ENCODE assay signal across 1 cellular context in genomic region chr18:12283256-12283655, GRCh38.
TF ChIP-seq lines count a peak whose summit lies in the region.

No MANE protein-coding gene starts in this region.

TF ChIP-seq in K562, 482 proteins besides CTCF, POLR2A, EP300 and RAD21 (continued from another document):
- TF ChIP-seq SMC3 (conservative IDR thresholded peaks at IDR 0.05; ENCODE audit: insufficient read depth, low read depth, low read length): peak; percentile 53
- 0 out of 2 replicates have a peak, but pooled peaks have one; percentile 16 for TF ChIP-seq HDAC2 (IDR thresholded peaks at IDR 0.05)
- peak; percentile 33; the same call in 1 of the 2 replicates for TF ChIP-seq TFAP4 (CRISPR knock-in tag; IDR thresholded peaks at IDR 0.05; ENCODE audit: borderline replicate concordance)
- TF ChIP-seq STAT6 (CRISPR knock-in tag; IDR thresholded peaks at IDR 0.05): no peak
- no peak for TF ChIP-seq SP1 (CRISPR knock-in tag; IDR thresholded peaks at IDR 0.05)
- TF ChIP-seq FOSL1 (tag; conservative IDR thresholded peaks at IDR 0.05): peak; percentile 25; the same call in 1 of the 2 replicates
- TF ChIP-seq FOXK2 (conservative IDR thresholded peaks at IDR 0.05 in 1 of 2, IDR thresholded peaks at IDR 0.05 in 1 of 2; ENCODE audit: low read depth in 2 of 2): no peak
- peak; percentile 46; the same call in 1 of the 2 replicates for TF ChIP-seq RB1 (IDR thresholded peaks at IDR 0.05; ENCODE audit: low read depth)
- TF ChIP-seq ELK1 (CRISPR knock-in tag; IDR thresholded peaks at IDR 0.05): no peak
- no peak for TF ChIP-seq ZFP36 (IDR thresholded peaks at IDR 0.05; ENCODE audit: low read depth, low read length, partially characterized antibody)
- 0 out of 4 replicates have a peak, but pooled peaks of 1 of the 2 experiments have one; percentile 9 for TF ChIP-seq RCOR1 (IDR thresholded peaks at IDR 0.05; ENCODE audit: borderline replicate concordance in 1 of 2, low read depth in 2 of 2, low read length in 2 of 2)
- 0 out of 2 replicates have a peak, but pooled peaks have one; percentile 29 for TF ChIP-seq ZNF384 (IDR thresholded peaks at IDR 0.05; ENCODE audit: low read depth, low read length)
- no peak for TF ChIP-seq HDGF (IDR thresholded peaks at IDR 0.05)
- TF ChIP-seq MBD2 (IDR thresholded peaks at IDR 0.05; ENCODE audit: borderline replicate concordance, low read depth): no peak
- TF ChIP-seq STAG1 (CRISPR knock-in tag; IDR thresholded peaks at IDR 0.05; ENCODE audit: borderline replicate concordance): peak; percentile 36; the same call in 1 of the 2 replicates
- TF ChIP-seq SRF (CRISPR knock-in tag; IDR thresholded peaks at IDR 0.05): peak in 1 of 2 experiments; percentile 94; a peak in 1 of 4 replicates
- TF ChIP-seq DEAF1 (CRISPR knock-in tag; IDR thresholded peaks at IDR 0.05): peak; percentile 68
- peak; percentile 67 for TF ChIP-seq BCOR (IDR thresholded peaks at IDR 0.05)
- TF ChIP-seq ZNF431 (CRISPR knock-in tag; IDR thresholded peaks at IDR 0.05): no peak
- 0 out of 2 replicates have a peak, but pooled peaks have one; percentile 8 for TF ChIP-seq ETV1 (tag; conservative IDR thresholded peaks at IDR 0.05; ENCODE audit: low read depth)
- 0 out of 2 replicates have a peak, but pooled peaks have one; percentile 30 for TF ChIP-seq ZNF263 (CRISPR knock-in tag; IDR thresholded peaks at IDR 0.05; ENCODE audit: borderline replicate concordance)
- TF ChIP-seq SRSF7 (optimal IDR thresholded peaks at IDR 0.05; ENCODE audit: low read depth, low read length): no peak
- TF ChIP-seq ARID3A (IDR thresholded peaks at IDR 0.05; ENCODE audit: borderline replicate concordance, low read depth, low read length): no peak
- TF ChIP-seq PHF8 (IDR thresholded peaks at IDR 0.05; ENCODE audit: borderline replicate concordance, low read length): no peak
- no peak for TF ChIP-seq CREB3 (tag; conservative IDR thresholded peaks at IDR 0.05; ENCODE audit: low read depth)
- TF ChIP-seq BRF1 (IDR thresholded peaks at IDR 0.05; ENCODE audit: borderline replicate concordance, extremely low read depth, insufficient read length): no peak
- TF ChIP-seq E4F1 (CRISPR knock-in tag; IDR thresholded peaks at IDR 0.05; ENCODE audit: borderline replicate concordance): no peak
- 0 out of 4 replicates have a peak, but pooled peaks of 1 of the 2 experiments have one; percentile 26 for TF ChIP-seq MNT (conservative IDR thresholded peaks at IDR 0.05)
- peak; percentile 31; the same call in 1 of the 2 replicates for TF ChIP-seq JUND (IDR thresholded peaks at IDR 0.05; ENCODE audit: borderline replicate concordance, low read depth, low read length)
- no peak for TF ChIP-seq JUND (tag; IDR thresholded peaks at IDR 0.05; ENCODE audit: borderline replicate concordance, low read depth, low read length)
- TF ChIP-seq SMARCA5 (IDR thresholded peaks at IDR 0.05): peak; percentile 36; the same call in 1 of the 2 replicates
- TF ChIP-seq CBX8 (IDR thresholded peaks at IDR 0.05; ENCODE audit: borderline replicate concordance, extremely low read depth, low read depth, low read length, poor library complexity, severe bottlenecking): no peak
- TF ChIP-seq ZNF324 (CRISPR knock-in tag; IDR thresholded peaks at IDR 0.05): no peak
- no peak for TF ChIP-seq RBM15 (IDR thresholded peaks at IDR 0.05; ENCODE audit: insufficient read depth, low read length)
- no peak for TF ChIP-seq PRDM10 (IDR thresholded peaks at IDR 0.05; ENCODE audit: partially characterized antibody)
